Comparison of ENCODE assay signal across 22 cellular contexts in the genomic region with DNA sequence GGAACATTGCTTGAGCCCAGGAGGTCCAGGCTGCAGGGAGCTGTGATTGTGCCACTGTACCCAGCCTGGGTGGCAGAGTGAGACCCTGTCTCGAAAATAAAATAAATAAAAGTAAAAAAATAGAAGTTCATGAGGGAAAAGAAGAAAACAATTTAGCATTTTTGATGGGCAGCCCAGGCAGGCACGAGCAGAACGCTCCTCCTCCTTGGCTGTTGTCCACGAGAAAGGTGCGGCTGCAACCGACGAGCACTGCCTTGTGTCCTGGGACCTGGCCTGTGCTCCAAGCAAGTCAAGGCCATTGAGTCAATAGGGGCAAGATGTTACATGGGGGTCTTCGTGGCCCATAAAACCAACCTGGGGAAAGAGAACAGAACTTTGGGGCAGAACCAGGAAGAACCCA. TPM values are rescaled to one million over a fixed set of nuclear protein-coding genes. Genes with fewer than 3 reads are reported as not detected.
"Had no signal": no experiment of that assay in that cellular context is flagged by ENCODE, and none has a peak within 500 bp of the region (broad histone marks: within the 10 kb centered on the region; RNA-seq: fewer than 3 reads in every experiment).

No MANE protein-coding gene starts in this region.

- DNase-seq: colonic mucosa; effector CD4-positive, alpha-beta T cell; endodermal cell; erythroblast; foreskin keratinocyte; hypothalamus; kidney glomerular epithelial cell; lower lobe of right lung; naive thymus-derived CD4-positive, alpha-beta T cell; nephron progenitor cell; stimulated activated CD4-positive, alpha-beta T cell treated with anti-CD3 and anti-CD28 coated beads, Interleukin-15, amount 100 ng/mL, for 24 hours; stimulated activated CD4-positive, alpha-beta T cell treated with anti-CD3 and anti-CD28 coated beads, Interleukin-1b, Interleukin-23, amount 100 ng/mL, for 48 hours; stimulated activated CD4-positive, alpha-beta T cell treated with anti-CD3 and anti-CD28 coated beads, Interleukin-4, amount 100 ng/mL, for 24 hours; uterus had no signal

- H3K27ac Mint-ChIP-seq: endodermal cell; memory B cell; naive thymus-derived CD4-positive, alpha-beta T cell; nephron progenitor cell; stimulated activated memory B cell treated with anti-CD40 and anti-IgM and Interleukin-4, amounts not matched to agents 10 μg/mL and 1 μg/mL and 100 μg/mL, for 72 hours; stimulated activated naive CD8-positive, alpha-beta T cell treated with anti-CD3 and anti-CD28 coated beads, Interleukin-15, Interleukin-2, amounts not matched to agents 100 ng/mL and 50 ng/mL, for 24 hours had no signal

- H3K4me3 ChIP-seq: colonic mucosa, heart left ventricle, lower lobe of right lung, right atrium auricular region, tibial artery, upper lobe of left lung, uterus had no signal

- H3K27ac ChIP-seq: colonic mucosa, foreskin keratinocyte, lower lobe of right lung, neutrophil, right atrium auricular region, tibial artery, upper lobe of left lung, uterus had no signal

- H3K36me3 ChIP-seq: colonic mucosa, lower lobe of right lung, neutrophil, right atrium auricular region, tibial artery, upper lobe of left lung, uterus had no signal

- H3K4me1 ChIP-seq: colonic mucosa, foreskin keratinocyte, lower lobe of right lung, tibial artery, upper lobe of left lung had no signal

- H3K36me3 Mint-ChIP-seq: memory B cell; naive thymus-derived CD4-positive, alpha-beta T cell; stimulated activated memory B cell treated with anti-CD40 and anti-IgM and Interleukin-4, amounts not matched to agents 10 μg/mL and 1 μg/mL and 100 μg/mL, for 72 hours had no signal

- H3K27me3 ChIP-seq: foreskin keratinocyte, heart left ventricle, neutrophil, right atrium auricular region, tibial artery, upper lobe of left lung, uterus had no signal

- ATAC-seq: foreskin keratinocyte; heart left ventricle; lower lobe of right lung; naive thymus-derived CD4-positive, alpha-beta T cell; stimulated activated memory B cell treated with anti-CD40 and anti-IgM and Interleukin-4, amounts not matched to agents 10 μg/mL and 1 μg/mL and 100 μg/mL, for 72 hours had no signal

- H3K4me1 Mint-ChIP-seq: naive thymus-derived CD4-positive, alpha-beta T cell; stimulated activated memory B cell treated with anti-CD40 and anti-IgM and Interleukin-4, amounts not matched to agents 10 μg/mL and 1 μg/mL and 100 μg/mL, for 72 hours had no signal

- H3K9me3 Mint-ChIP-seq: endodermal cell; memory B cell; naive thymus-derived CD4-positive, alpha-beta T cell; nephron progenitor cell; stimulated activated memory B cell treated with anti-CD40 and anti-IgM and Interleukin-4, amounts not matched to agents 10 μg/mL and 1 μg/mL and 100 μg/mL, for 72 hours; stimulated activated naive CD8-positive, alpha-beta T cell treated with anti-CD3 and anti-CD28 coated beads, Interleukin-15, Interleukin-2, amounts not matched to agents 100 ng/mL and 50 ng/mL, for 24 hours had no signal

- H3K9me3 ChIP-seq: colonic mucosa, heart left ventricle, lower lobe of right lung, neutrophil, right atrium auricular region, tibial artery, upper lobe of left lung, uterus had no signal

- H3K4me3 Mint-ChIP-seq: endodermal cell; memory B cell; naive thymus-derived CD4-positive, alpha-beta T cell; nephron progenitor cell; stimulated activated memory B cell treated with anti-CD40 and anti-IgM and Interleukin-4, amounts not matched to agents 10 μg/mL and 1 μg/mL and 100 μg/mL, for 72 hours; stimulated activated naive CD8-positive, alpha-beta T cell treated with anti-CD3 and anti-CD28 coated beads, Interleukin-15, Interleukin-2, amounts not matched to agents 100 ng/mL and 50 ng/mL, for 24 hours had no signal

RNA-seq across cellular contexts. Expression of gene EBF3, which starts 25.6 kb away (rescaled TPM):
- total RNA-seq: naive thymus-derived CD4-positive, alpha-beta T cell had no signal
- polyA plus RNA-seq: foreskin keratinocyte; naive thymus-derived CD4-positive, alpha-beta T cell had no signal
